In the genomic region with DNA sequence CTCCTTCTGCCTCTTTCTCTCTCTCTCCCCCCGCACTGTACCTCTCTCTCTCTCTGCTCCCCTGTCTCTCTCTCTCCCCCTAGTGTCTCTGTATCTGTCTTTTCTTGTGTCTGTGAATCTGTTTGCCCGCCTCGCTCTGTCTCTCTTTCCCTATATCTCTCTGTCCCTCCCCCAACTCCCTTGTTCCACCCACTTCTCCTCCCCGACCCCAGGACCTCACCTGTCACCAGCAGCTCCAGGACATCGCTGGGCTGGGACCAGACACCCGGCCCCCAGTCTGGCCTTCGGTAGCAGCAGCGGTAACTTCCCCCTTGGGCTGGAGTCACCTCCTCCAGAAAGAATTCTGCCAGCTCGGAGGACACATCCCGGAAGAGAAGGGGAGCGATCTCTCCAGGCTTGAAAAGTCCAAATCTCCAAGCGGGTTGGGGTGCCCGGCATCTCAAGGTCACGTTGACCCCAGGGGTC, we compare ENCODE assay signal across 8 cellular contexts. TPM values are rescaled to one million over a fixed set of nuclear protein-coding genes. Genes with fewer than 3 reads are reported as not detected.
A peak's percentile ranks its signal among the peaks of the same experiment; 100 is the strongest.
DNase-seq lines count a peak whose midpoint lies in the region; ATAC-seq and TF ChIP-seq lines count a peak whose summit lies in the region.

No MANE protein-coding gene starts in this region.

- peak; percentile 25 for TF ChIP-seq CTCF in GM12873 (IDR thresholded peaks at IDR 0.05; ENCODE audit: insufficient read depth, low read depth, low read length, missing control alignments)

- H3K36me3 ChIP-seq in mucosa of stomach (ENCODE audit: control insufficient read depth, insufficient read depth, low read length): no peaks in the 10 kb centered on the region

- peaks cover 25% of the 10 kb centered on the region for H3K27me3 ChIP-seq in mucosa of stomach (ENCODE audit: control insufficient read depth, insufficient read depth, low read length)

- H3K4me1 ChIP-seq in mucosa of stomach (ENCODE audit: control insufficient read depth, insufficient read depth, low read length): peaks cover 12% of the 10 kb centered on the region

- no peaks in the 10 kb centered on the region for H3K9me3 ChIP-seq in mucosa of stomach (ENCODE audit: control insufficient read depth, low read length)

- peak overlapping the region; percentile 8 for H3K9ac ChIP-seq in mucosa of stomach (ENCODE audit: low read length)

- no peak for ATAC-seq in GM18909 (IDR thresholded peaks at IDR 0.05; ENCODE audit: poor library complexity, unreplicated experiment)

- no peak overlapping the region for H3K4me3 ChIP-seq in mucosa of stomach (ENCODE audit: low read length)

- DNase-seq in OCI-M1 (lab: John Stamatoyannopoulos, UW) (peak; percentile 42), dermis blood vessel endothelial cell (peak; percentile 13), putamen (ENCODE audit: low spot score) (no peak), NCI-H1105 (lab: John Stamatoyannopoulos, UW) (no peak)
- DNase-seq in effector CD8-positive, alpha-beta T cell (lab: John Stamatoyannopoulos, UW): no peak

RNA-seq across cellular contexts. Expression of gene OSCAR, which starts 3.9 kb away (rescaled TPM):
- total RNA-seq in dermis blood vessel endothelial cell: not detected in 2 replicates

RNA-seq across cellular contexts. Expression of gene NDUFA3, which starts 6.0 kb away (rescaled TPM):
- 11.4 and 12.6 TPM in 2 replicates for total RNA-seq in dermis blood vessel endothelial cell

RNA-seq across cellular contexts. Expression of gene TARM1, which starts 15.5 kb away (rescaled TPM):
- total RNA-seq in dermis blood vessel endothelial cell: not detected in 2 replicates

RNA-seq across cellular contexts. Expression of gene TFPT, which starts 18.8 kb away (rescaled TPM):
- total RNA-seq in dermis blood vessel endothelial cell: 16.3 and 27.2 TPM in 2 replicates

RNA-seq across cellular contexts. Expression of gene PRPF31, which starts 18.9 kb away (rescaled TPM):
- 64.5 and 103 TPM in 2 replicates for total RNA-seq in dermis blood vessel endothelial cell

Comparison
In these comparisons a context has a peak if more than half of its experiments do, and no peak if none do; other contexts are left out.
1. DNase-seq: peak in OCI-M1 (single experiment) and dermis blood vessel endothelial cell (single experiment); none in putamen (single experiment), NCI-H1105 (single experiment) and effector CD8-positive, alpha-beta T cell (single experiment).